Comparison of ENCODE assay signal across 11 cellular contexts in genomic region chr12:25269701-25270100, GRCh38. TPM values are rescaled to one million over a fixed set of nuclear protein-coding genes. Genes with fewer than 3 reads are reported as not detected.
A peak's percentile ranks its signal among the peaks of the same experiment; 100 is the strongest.
DNase-seq lines count a peak whose midpoint lies in the region; ATAC-seq and TF ChIP-seq lines count a peak whose summit lies in the region.
"Had no signal": no experiment of that assay in that cellular context is flagged by ENCODE, and none has a peak within 500 bp of the region (broad histone marks: within the 10 kb centered on the region; RNA-seq: fewer than 3 reads in every experiment).

No MANE protein-coding gene starts in this region.

- ATAC-seq in HG02763 (IDR thresholded peaks at IDR 0.05; ENCODE audit: unreplicated experiment) = peak; percentile 73
- peak; percentile 85 for ATAC-seq in HG03571 (IDR thresholded peaks at IDR 0.05; ENCODE audit: unreplicated experiment)
- ATAC-seq in stimulated activated naive CD8-positive, alpha-beta T cell treated with anti-CD3 and anti-CD28 coated beads, Interleukin-15, Interleukin-2, amounts not matched to agents 100 U/mL and 50 U/mL, for 24 hours = peak; percentile 68
- ATAC-seq: activated T-cell treated with anti-CD3 and anti-CD28 coated beads, Interleukin-2, amount 50 U/mL, for 4 hours had no signal

- no peak overlapping the region for H3K4me3 ChIP-seq in osteoblast (ENCODE audit: insufficient read depth, low read length)

- DNase-seq in SKM-1 treated with dmso at 0.1 percent for 144 hours (lab: John Stamatoyannopoulos, UW; ENCODE audit: unreplicated experiment) = peak; percentile 32
- no peak for DNase-seq in SKM-1 (lab: John Stamatoyannopoulos, UW; ENCODE audit: unreplicated experiment)
- no peak for DNase-seq in stimulated activated naive CD8-positive, alpha-beta T cell treated with anti-CD3 and anti-CD28 coated beads, Interleukin-15, Interleukin-2, amounts not matched to agents 100 U/mL and 50 U/mL, for 24 hours
- no peak for DNase-seq in NCI-H226
- no peak for DNase-seq in osteoblast (ENCODE audit: insufficient read length, low spot score, missing footprints)
- DNase-seq in activated CD4-positive, alpha-beta memory T cell treated with anti-CD3 and anti-CD28 coated beads for 36 hours = no peak
- DNase-seq: activated T-cell treated with anti-CD3 and anti-CD28 coated beads, Interleukin-2, amount 50 U/mL, for 4 hours; cerebellar nuclear complex; foreskin fibroblast had no signal

- no peaks in the 10 kb centered on the region for H4K20me1 ChIP-seq in osteoblast (ENCODE audit: insufficient read depth, low read length)

- no peak overlapping the region for H3K27ac ChIP-seq in osteoblast (ENCODE audit: low read depth, low read length)

- H3K27ac Mint-ChIP-seq in activated CD4-positive, alpha-beta memory T cell treated with anti-CD3 and anti-CD28 coated beads for 36 hours = no peak overlapping the region

- H2AFZ ChIP-seq in osteoblast (ENCODE audit: low read length) = no peak overlapping the region

- H3K4me1 ChIP-seq in osteoblast (ENCODE audit: insufficient read depth, low read length) = no peaks in the 10 kb centered on the region

- no peaks in the 10 kb centered on the region for H3K36me3 ChIP-seq in osteoblast (ENCODE audit: insufficient read depth, low read length)

- intact Hi-C loops in activated CD4-positive, alpha-beta memory T cell treated with anti-CD3 and anti-CD28 coated beads for 36 hours (cut with micrococcal nuclease) = loop anchor here (2.0 kb wide), 1 partner anchor 19 kb away; the partner anchor contains the start of gene KRAS

- H3K4me2 ChIP-seq in osteoblast (ENCODE audit: insufficient read depth, low read length) = no peak overlapping the region

- H3K9me3 ChIP-seq in osteoblast (ENCODE audit: low read depth, low read length) = no peaks in the 10 kb centered on the region

- no peaks in the 10 kb centered on the region for H3K27me3 ChIP-seq in osteoblast (ENCODE audit: insufficient read depth, low read length)

- H3K4me1 Mint-ChIP-seq in activated CD4-positive, alpha-beta memory T cell treated with anti-CD3 and anti-CD28 coated beads for 36 hours (ENCODE audit: low read depth) = peaks cover 5% of the 10 kb centered on the region

- TF ChIP-seq CTCF in osteoblast (IDR thresholded peaks at IDR 0.05; ENCODE audit: extremely low read depth, low read depth, low read length) = no peak

- H3K79me2 ChIP-seq in osteoblast (ENCODE audit: insufficient read depth, low read length) = no peaks in the 10 kb centered on the region

- CTCF ChIA-PET in activated CD4-positive, alpha-beta memory T cell treated with anti-CD3 and anti-CD28 coated beads for 36 hours (lab: Charles Lee) = no interaction called here

- H3K27me3 Mint-ChIP-seq in activated CD4-positive, alpha-beta memory T cell treated with anti-CD3 and anti-CD28 coated beads for 36 hours = no peaks in the 10 kb centered on the region

- no peaks in the 10 kb centered on the region for H3K9me3 Mint-ChIP-seq in activated CD4-positive, alpha-beta memory T cell treated with anti-CD3 and anti-CD28 coated beads for 36 hours
- H3K9me3 Mint-ChIP-seq: activated T-cell treated with anti-CD3 and anti-CD28 coated beads, Interleukin-2, amount 50 U/mL, for 4 hours had no signal

- H3K36me3 Mint-ChIP-seq in activated CD4-positive, alpha-beta memory T cell treated with anti-CD3 and anti-CD28 coated beads for 36 hours = no peaks in the 10 kb centered on the region

- POLR2A ChIA-PET in activated CD4-positive, alpha-beta memory T cell treated with anti-CD3 and anti-CD28 coated beads for 36 hours (lab: Charles Lee) = no interaction called here

- H3K4me3 Mint-ChIP-seq in activated CD4-positive, alpha-beta memory T cell treated with anti-CD3 and anti-CD28 coated beads for 36 hours = no peak overlapping the region
- H3K4me3 Mint-ChIP-seq: activated T-cell treated with anti-CD3 and anti-CD28 coated beads, Interleukin-2, amount 50 U/mL, for 4 hours had no signal

RNA-seq across cellular contexts. Expression of gene KRAS, which starts 19.0 kb away (rescaled TPM):
- total RNA-seq in osteoblast = 18.5 and 23.9 TPM in 2 replicates
- total RNA-seq in activated CD4-positive, alpha-beta memory T cell treated with anti-CD3 and anti-CD28 coated beads for 36 hours = 10 to 100 TPM; 15.9 to 17.8 TPM
